ENCODE assay signal across 8 cellular contexts in the genomic region with DNA sequence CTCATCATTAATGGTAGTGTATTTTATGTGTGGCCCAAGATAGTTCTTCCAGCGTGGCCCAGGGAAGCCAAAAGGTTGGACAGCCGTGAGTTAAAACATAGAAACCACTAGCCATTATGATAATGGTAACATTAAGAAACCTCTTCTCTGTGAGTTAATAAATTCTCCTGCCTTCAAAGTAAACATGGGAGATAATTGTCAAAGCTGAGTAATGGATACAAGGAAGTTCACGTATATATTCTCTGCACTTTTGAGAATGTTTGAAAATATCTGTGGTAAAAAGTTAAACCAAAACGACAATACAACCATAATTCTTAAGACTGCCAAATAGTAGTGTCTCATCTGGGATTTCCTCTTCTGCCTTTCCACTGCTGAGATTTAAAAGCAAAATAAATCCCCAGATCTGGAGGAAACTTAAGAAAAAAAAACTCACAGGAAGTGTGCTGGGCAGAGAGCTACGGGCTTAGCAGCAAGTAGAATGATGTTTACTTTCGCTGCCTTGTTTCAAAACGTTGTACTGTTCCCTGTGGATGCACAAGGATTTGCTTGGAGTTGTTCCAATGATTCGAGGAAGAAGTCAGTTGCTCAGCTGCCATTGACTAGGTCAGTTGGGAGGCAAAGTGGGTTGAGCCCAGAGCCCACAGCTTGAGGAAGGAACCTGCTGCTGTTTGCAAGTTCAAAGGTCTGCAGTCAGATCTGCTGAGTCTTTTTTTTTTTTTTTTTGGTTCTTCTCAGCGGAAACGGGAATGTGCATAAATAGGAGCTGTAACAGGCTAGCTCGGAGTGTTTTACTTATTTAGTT. TPM values are rescaled to one million over a fixed set of nuclear protein-coding genes. Genes with fewer than 3 reads are reported as not detected.
DNase-seq lines count a peak whose midpoint lies in the region; ATAC-seq, FAIRE-seq and TF ChIP-seq lines count a peak whose summit lies in the region.

No MANE protein-coding gene starts in this region.

- no peak for TF ChIP-seq CTCF in A549 (IDR thresholded peaks at IDR 0.05)
- peak in 3 of 6 experiments; percentile 11 to 21 (median 14) for TF ChIP-seq CTCF in adrenal gland (IDR thresholded peaks at IDR 0.05)
- TF ChIP-seq CTCF in right atrium auricular region (IDR thresholded peaks at IDR 0.05), result no peak
- no peak for TF ChIP-seq CTCF in sigmoid colon (IDR thresholded peaks at IDR 0.05)

- H3K27ac ChIP-seq in A549, result peak overlapping the region; percentile 80 to 93
- peak overlapping the region; percentile 92 to 97 (median 94) for H3K27ac ChIP-seq in adrenal gland
- H3K27ac ChIP-seq in right atrium auricular region, result peak overlapping the region; percentile 90 to 91
- peak overlapping the region; percentile 93 to 98 (median 96) for H3K27ac ChIP-seq in sigmoid colon

- TF ChIP-seq EP300 in A549 (IDR thresholded peaks at IDR 0.05) (no peak), sigmoid colon (IDR thresholded peaks at IDR 0.05) (peak in 1 of 4 donors; percentile 36)

- no peak for FAIRE-seq in A549 (lab: Jason Lieb, UNC)

- TF ChIP-seq POLR2A in A549 (IDR thresholded peaks at IDR 0.05; ENCODE audit: low read length) (no peak), adrenal gland (IDR thresholded peaks at IDR 0.05) (peak in 1 of 2 donors; percentile 76), sigmoid colon (IDR thresholded peaks at IDR 0.05) (no peak)

- CTCF ChIA-PET in A549 (lab: Yijun Ruan, JAX), result interaction anchor here (0.6 to 5.3 kb wide), 9 partner anchors 8 to 174 kb away, joined by 3 to 35 read pairs (median 5); no protein-coding TSS in a partner anchor

- no peak for TF ChIP-seq RAD21 in A549 (conservative IDR thresholded peaks at IDR 0.05 in 1 of 2, IDR thresholded peaks at IDR 0.05 in 1 of 2)

- H3K4me2 ChIP-seq in A549, result peak overlapping the region; percentile 96

- H3K4me3 ChIP-seq in A549, result peak overlapping the region; percentile 65
- H3K4me3 ChIP-seq in GM08714 (ENCODE audit: low read length), result peak overlapping the region; percentile 80
- H3K4me3 ChIP-seq in adrenal gland, result peak overlapping the region in 2 of 4 donors; percentile 38 to 79
- H3K4me3 ChIP-seq in right atrium auricular region, result peak overlapping the region in 1 of 2 donors; percentile 79
- peak overlapping the region; percentile 77 to 97 (median 94) for H3K4me3 ChIP-seq in sigmoid colon

- H3K27me3 ChIP-seq in adrenal gland (no peaks in the 10 kb centered on the region), right atrium auricular region (no peaks in the 10 kb centered on the region), sigmoid colon (no peaks in the 10 kb centered on the region)

- H3K4me1 ChIP-seq in A549 (peaks cover 20% of the 10 kb centered on the region), adrenal gland (replicated peaks in 1 of 2) (peaks cover 45 to 60% of the 10 kb centered on the region in 2 donors), right atrium auricular region (peaks cover 0 to 55% of the 10 kb centered on the region in 2 donors), sigmoid colon (peaks cover 0 to 45% (median 30%) of the 10 kb centered on the region in 4 donors)

- DNase-seq in A549 (ENCODE audit: low read depth in 1 of 2, low spot score in 1 of 2), result peak; percentile 74 to 94
- DNase-seq in NCI-H226, result peak; percentile 60
- peak in 6 of 7 donors; percentile 74 to 89 (median 84) for DNase-seq in adrenal gland
- peak; percentile 83 for DNase-seq in right atrium auricular region (ENCODE audit: low spot score)
- peak; percentile 91 for DNase-seq in sigmoid colon

- H3K9me3 ChIP-seq in A549, result no peaks in the 10 kb centered on the region
- H3K9me3 ChIP-seq in adrenal gland (replicated peaks in 1 of 3), result no peaks in the 10 kb centered on the region
- H3K9me3 ChIP-seq in right atrium auricular region, result no peaks in the 10 kb centered on the region
- H3K9me3 ChIP-seq in sigmoid colon, result no peaks in the 10 kb centered on the region

- intact Hi-C loops in adrenal gland (cut with DNase I) (no loop called here), sigmoid colon (cut with DNase I) (loop anchor here (2.0 kb wide), 1 partner anchor 24 kb away; no protein-coding TSS in a partner anchor)

- H3K36me3 ChIP-seq in adrenal gland (replicated peaks in 1 of 2) (peaks cover 0 to 14% of the 10 kb centered on the region in 2 donors), right atrium auricular region (peaks cover 2% of the 10 kb centered on the region), sigmoid colon (peaks cover 5 to 15% (median 11%) of the 10 kb centered on the region in 4 donors)

- POLR2A ChIA-PET in A549 (lab: Yijun Ruan, JAX), result interaction anchor here (0.6 to 2.2 kb wide), 12 partner anchors 7 to 112 kb away, joined by 3 to 10 read pairs (median 4); a partner anchor contains a TSS

- ATAC-seq in A549 (peak; percentile 25; a peak in 5 of 6 replicates), HG03139 (IDR thresholded peaks at IDR 0.05; ENCODE audit: unreplicated experiment) (no peak), GM21526 (IDR thresholded peaks at IDR 0.05; ENCODE audit: low FRiP score, unreplicated experiment) (no peak)

- 2% methylated on average over 11 of the region's 11 CpGs for WGBS in A549 (ENCODE audit: missing lambda C conversion rate)
- 7 to 11% (median 8%) methylated on average over 11 of the region's 11 CpGs for WGBS in adrenal gland, 4 donors
- 1 to 9% methylated on average over 11 of the region's 11 CpGs for WGBS in sigmoid colon, 2 donors

TF ChIP-seq in A549, 52 proteins besides CTCF, POLR2A, EP300 and RAD21 (continues in another document):
- TF ChIP-seq PHF8 (IDR thresholded peaks at IDR 0.05; ENCODE audit: borderline replicate concordance, low read depth) (no peak), KDM5A (IDR thresholded peaks at IDR 0.05) (no peak), ZNF302 (CRISPR knock-in tag; IDR thresholded peaks at IDR 0.05) (no peak), CEBPB (IDR thresholded peaks at IDR 0.05) (peak in 1 of 2 experiments; percentile 20; a peak in 1 of 4 replicates), HOXB5 (CRISPR knock-in tag; IDR thresholded peaks at IDR 0.05) (0 out of 2 replicates have a peak, but pooled peaks have one; percentile 54), JUN (IDR thresholded peaks at IDR 0.05) (0 out of 5 replicates have a peak, but pooled peaks of 1 of the 2 experiments have one; percentile 10), FOXS1 (CRISPR knock-in tag; IDR thresholded peaks at IDR 0.05) (no peak), ESRRA (IDR thresholded peaks at IDR 0.05; ENCODE audit: borderline replicate concordance, low read length) (no peak), NFE2L2 (conservative IDR thresholded peaks at IDR 0.05; ENCODE audit: low read length) (no peak), FOSL2 (IDR thresholded peaks at IDR 0.05) (no peak), FOSL2 (CRISPR knock-in tag; IDR thresholded peaks at IDR 0.05) (0 out of 2 replicates have a peak, but pooled peaks have one; percentile 3), RARB (CRISPR knock-in tag; IDR thresholded peaks at IDR 0.05) (no peak), MAFK (IDR thresholded peaks at IDR 0.05; ENCODE audit: partially characterized antibody) (peak; percentile 73)
- TF ChIP-seq, protein P1, sequence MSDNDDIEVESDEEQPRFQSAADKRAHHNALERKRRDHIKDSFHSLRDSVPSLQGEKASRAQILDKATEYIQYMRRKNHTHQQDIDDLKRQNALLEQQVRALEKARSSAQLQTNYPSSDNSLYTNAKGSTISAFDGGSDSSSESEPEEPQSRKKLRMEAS (IDR thresholded peaks at IDR 0.05), result peak; percentile 68
- TF ChIP-seq, protein P2, sequence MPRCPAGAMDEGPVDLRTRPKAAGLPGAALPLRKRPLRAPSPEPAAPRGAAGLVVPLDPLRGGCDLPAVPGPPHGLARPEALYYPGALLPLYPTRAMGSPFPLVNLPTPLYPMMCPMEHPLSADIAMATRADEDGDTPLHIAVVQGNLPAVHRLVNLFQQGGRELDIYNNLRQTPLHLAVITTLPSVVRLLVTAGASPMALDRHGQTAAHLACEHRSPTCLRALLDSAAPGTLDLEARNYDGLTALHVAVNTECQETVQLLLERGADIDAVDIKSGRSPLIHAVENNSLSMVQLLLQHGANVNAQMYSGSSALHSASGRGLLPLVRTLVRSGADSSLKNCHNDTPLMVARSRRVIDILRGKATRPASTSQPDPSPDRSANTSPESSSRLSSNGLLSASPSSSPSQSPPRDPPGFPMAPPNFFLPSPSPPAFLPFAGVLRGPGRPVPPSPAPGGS (IDR thresholded peaks at IDR 0.05), result no peak

RNA-seq across cellular contexts. Expression of a gene that starts 1.7 kb away (rescaled TPM):
- polyA plus RNA-seq in A549 (2011; rRNA removed) (24.1 and 28.7 TPM in 2 replicates), A549 (2017; fragmentation: RNase III; extraction: RNeasy Plus Mini Kit Qiagen cat#74134 plus additional on column Dnase treatment) (20.5 to 21.9 TPM (median 21.0 TPM) in 3 replicates), adrenal gland (100 to 1,000 TPM in 1 of 3 donors, 10 to 100 TPM in 2; 35.1 to 198 (median 80.6) TPM), sigmoid colon (10 to 100 TPM in 1 of 3 donors, 1 to 10 TPM in 2; 6.0 to 51.0 (median 9.7) TPM)
- 26.0 and 34.1 TPM in 2 replicates for polyA plus RNA-seq in A549 (2012; cell fraction: cytosol; rRNA removed)
- polyA plus RNA-seq in A549 (2012; cell fraction: nucleus; rRNA removed), result 98.9 and 125 TPM in 2 replicates
- 31.8 and 38.7 TPM in 2 replicates for polyA minus RNA-seq in A549 (2011; rRNA and poly(A)+ RNA removed)
- total RNA-seq in adrenal gland (100 to 1,000 TPM in 3 of 8 donors, 10 to 100 TPM in 5; 50.4 to 144 (median 90.5) TPM), right atrium auricular region (10 to 100 TPM; 57.3 to 58.7 TPM), sigmoid colon (10 to 100 TPM; 25.7 to 51.5 (median 28.9) TPM)

RNA-seq across cellular contexts. Expression of a gene that starts 37.4 kb away (rescaled TPM):
- polyA plus RNA-seq in A549 (2011; rRNA removed) (16.7 and 18.6 TPM in 2 replicates), A549 (2017; fragmentation: RNase III; extraction: RNeasy Plus Mini Kit Qiagen cat#74134 plus additional on column Dnase treatment) (19.6 to 20.5 TPM (median 19.8 TPM) in 3 replicates), adrenal gland (10 to 100 TPM; 17.5 to 19.6 (median 18.6) TPM), sigmoid colon (10 to 100 TPM; 16.2 to 28.4 (median 18.7) TPM)
- 30.7 and 38.4 TPM in 2 replicates for polyA plus RNA-seq in A549 (2012; cell fraction: cytosol; rRNA removed)
- 20.3 and 23.4 TPM in 2 replicates for polyA plus RNA-seq in A549 (2012; cell fraction: nucleus; rRNA removed)
- 11.0 and 14.3 TPM in 2 replicates for polyA minus RNA-seq in A549 (2011; rRNA and poly(A)+ RNA removed)
- total RNA-seq in adrenal gland (10 to 100 TPM; 32.5 to 84.1 (median 42.5) TPM), right atrium auricular region (10 to 100 TPM; 18.2 to 25.4 TPM), sigmoid colon (10 to 100 TPM; 12.5 to 18.3 (median 15.5) TPM)

RNA-seq across cellular contexts. Expression of a gene that starts 37.7 kb away (rescaled TPM):
- 60.6 and 62.4 TPM in 2 replicates for polyA plus RNA-seq in A549 (2011; rRNA removed)
- polyA plus RNA-seq in A549 (2012; cell fraction: cytosol; rRNA removed), result 88.2 and 92.3 TPM in 2 replicates
- 178 and 216 TPM in 2 replicates for polyA plus RNA-seq in A549 (2012; cell fraction: nucleus; rRNA removed)
- 55.9 to 64.5 TPM (median 62.2 TPM) in 3 replicates for polyA plus RNA-seq in A549 (2017; fragmentation: RNase III; extraction: RNeasy Plus Mini Kit Qiagen cat#74134 plus additional on column Dnase treatment)
- 57.6 and 76.8 TPM in 2 replicates for polyA minus RNA-seq in A549 (2011; rRNA and poly(A)+ RNA removed)
- 100 to 1,000 TPM in 2 of 8 donors, 10 to 100 TPM in 6; 62.0 to 109 (median 79.9) TPM for total RNA-seq in adrenal gland
- 10 to 100 TPM; 27.9 to 60.5 (median 44.4) TPM for polyA plus RNA-seq in adrenal gland
- 10 to 100 TPM; 35.1 to 38.0 TPM for total RNA-seq in right atrium auricular region
- total RNA-seq in sigmoid colon, result 10 to 100 TPM; 24.5 to 47.4 (median 40.8) TPM
- 10 to 100 TPM; 19.2 to 82.8 (median 25.4) TPM for polyA plus RNA-seq in sigmoid colon

Comparison
In these comparisons a context has a peak if more than half of its experiments do, and no peak if none do; other contexts are left out.
1. ATAC-seq: peak in A549 (2 of 2); none in HG03139 (single experiment) and GM21526 (single experiment).
2. Peak in every context shown above with its lines, with median percentiles within 50 percentile points of each other: DNase-seq and H3K27ac ChIP-seq.